Comparison of ENCODE assay signal across 1 cellular context in the genomic region with DNA sequence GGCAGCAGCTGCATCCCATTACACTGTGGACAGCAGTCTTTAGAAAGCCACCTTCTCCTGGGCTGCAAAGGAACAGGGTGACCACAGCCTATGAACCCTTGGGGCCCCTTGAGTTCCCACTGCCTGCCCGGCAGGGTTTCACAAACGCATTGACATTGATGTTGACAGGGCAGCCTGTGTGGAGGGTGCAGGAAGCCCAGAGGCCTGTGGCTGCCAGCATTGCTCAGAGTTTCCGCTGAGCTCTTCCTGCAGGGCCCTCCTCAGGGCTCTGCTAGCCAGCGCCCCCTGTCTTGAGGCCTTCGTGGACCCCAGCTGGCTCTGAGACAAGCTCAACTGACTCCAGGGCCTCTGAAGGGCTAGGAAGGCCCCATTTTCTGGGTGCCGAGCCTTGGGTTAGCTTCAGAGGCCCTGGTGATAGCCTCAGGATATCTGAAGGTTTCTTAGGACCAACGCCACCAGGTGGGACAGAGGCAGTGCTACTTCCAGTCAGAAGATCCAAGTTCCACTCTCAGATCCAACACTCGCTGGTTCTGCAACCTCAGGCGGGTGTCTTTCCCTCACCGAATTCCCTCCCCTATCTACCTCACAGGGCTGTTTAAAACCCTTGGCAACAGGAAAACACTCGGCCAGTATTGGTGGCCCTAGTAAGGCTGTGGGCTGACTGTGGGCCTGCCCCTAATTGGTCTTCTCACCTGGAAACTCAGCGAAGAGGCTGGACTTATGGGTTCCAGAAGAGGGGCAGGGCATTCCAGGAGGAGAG.
TF ChIP-seq lines count a peak whose summit lies in the region.

No MANE protein-coding gene starts in this region.

TF ChIP-seq in HepG2, 621 proteins besides CTCF, POLR2A, EP300 and RAD21 (continued from another document and continues in another):
- TF ChIP-seq, protein P1, sequence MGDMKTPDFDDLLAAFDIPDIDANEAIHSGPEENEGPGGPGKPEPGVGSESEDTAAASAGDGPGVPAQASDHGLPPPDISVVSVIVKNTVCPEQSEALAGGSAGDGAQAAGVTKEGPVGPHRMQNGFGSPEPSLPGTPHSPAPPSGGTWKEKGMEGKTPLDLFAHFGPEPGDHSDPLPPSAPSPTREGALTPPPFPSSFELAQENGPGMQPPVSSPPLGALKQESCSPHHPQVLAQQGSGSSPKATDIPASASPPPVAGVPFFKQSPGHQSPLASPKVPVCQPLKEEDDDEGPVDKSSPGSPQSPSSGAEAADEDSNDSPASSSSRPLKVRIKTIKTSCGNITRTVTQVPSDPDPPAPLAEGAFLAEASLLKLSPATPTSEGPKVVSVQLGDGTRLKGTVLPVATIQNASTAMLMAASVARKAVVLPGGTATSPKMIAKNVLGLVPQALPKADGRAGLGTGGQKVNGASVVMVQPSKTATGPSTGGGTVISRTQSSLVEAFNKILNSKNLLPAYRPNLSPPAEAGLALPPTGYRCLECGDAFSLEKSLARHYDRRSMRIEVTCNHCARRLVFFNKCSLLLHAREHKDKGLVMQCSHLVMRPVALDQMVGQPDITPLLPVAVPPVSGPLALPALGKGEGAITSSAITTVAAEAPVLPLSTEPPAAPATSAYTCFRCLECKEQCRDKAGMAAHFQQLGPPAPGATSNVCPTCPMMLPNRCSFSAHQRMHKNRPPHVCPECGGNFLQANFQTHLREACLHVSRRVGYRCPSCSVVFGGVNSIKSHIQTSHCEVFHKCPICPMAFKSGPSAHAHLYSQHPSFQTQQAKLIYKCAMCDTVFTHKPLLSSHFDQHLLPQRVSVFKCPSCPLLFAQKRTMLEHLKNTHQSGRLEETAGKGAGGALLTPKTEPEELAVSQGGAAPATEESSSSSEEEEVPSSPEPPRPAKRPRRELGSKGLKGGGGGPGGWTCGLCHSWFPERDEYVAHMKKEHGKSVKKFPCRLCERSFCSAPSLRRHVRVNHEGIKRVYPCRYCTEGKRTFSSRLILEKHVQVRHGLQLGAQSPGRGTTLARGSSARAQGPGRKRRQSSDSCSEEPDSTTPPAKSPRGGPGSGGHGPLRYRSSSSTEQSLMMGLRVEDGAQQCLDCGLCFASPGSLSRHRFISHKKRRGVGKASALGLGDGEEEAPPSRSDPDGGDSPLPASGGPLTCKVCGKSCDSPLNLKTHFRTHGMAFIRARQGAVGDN (CRISPR knock-in tag; IDR thresholded peaks at IDR 0.05), result peak; percentile 85
- TF ChIP-seq PITX1 (CRISPR knock-in tag; IDR thresholded peaks at IDR 0.05), result no peak
- 0 out of 2 replicates have a peak, but pooled peaks have one; percentile 28 for TF ChIP-seq ZNF350 (CRISPR knock-in tag; IDR thresholded peaks at IDR 0.05; ENCODE audit: borderline replicate concordance, low read depth)
- TF ChIP-seq U2AF2 (IDR thresholded peaks at IDR 0.05; ENCODE audit: low read depth, low read length), result no peak
- no peak for TF ChIP-seq ZBTB46 (CRISPR knock-in tag; IDR thresholded peaks at IDR 0.05; ENCODE audit: borderline replicate concordance)
- no peak for TF ChIP-seq ZNF747 (CRISPR knock-in tag; IDR thresholded peaks at IDR 0.05; ENCODE audit: borderline replicate concordance)
- TF ChIP-seq SYNCRIP (IDR thresholded peaks at IDR 0.05; ENCODE audit: insufficient read depth, low read depth, low read length), result no peak
- no peak for TF ChIP-seq STAT5B (CRISPR knock-in tag; IDR thresholded peaks at IDR 0.05)
- no peak for TF ChIP-seq ZFP36 (IDR thresholded peaks at IDR 0.05; ENCODE audit: borderline replicate concordance, low read depth, low read length, partially characterized antibody)
- TF ChIP-seq, protein P2, sequence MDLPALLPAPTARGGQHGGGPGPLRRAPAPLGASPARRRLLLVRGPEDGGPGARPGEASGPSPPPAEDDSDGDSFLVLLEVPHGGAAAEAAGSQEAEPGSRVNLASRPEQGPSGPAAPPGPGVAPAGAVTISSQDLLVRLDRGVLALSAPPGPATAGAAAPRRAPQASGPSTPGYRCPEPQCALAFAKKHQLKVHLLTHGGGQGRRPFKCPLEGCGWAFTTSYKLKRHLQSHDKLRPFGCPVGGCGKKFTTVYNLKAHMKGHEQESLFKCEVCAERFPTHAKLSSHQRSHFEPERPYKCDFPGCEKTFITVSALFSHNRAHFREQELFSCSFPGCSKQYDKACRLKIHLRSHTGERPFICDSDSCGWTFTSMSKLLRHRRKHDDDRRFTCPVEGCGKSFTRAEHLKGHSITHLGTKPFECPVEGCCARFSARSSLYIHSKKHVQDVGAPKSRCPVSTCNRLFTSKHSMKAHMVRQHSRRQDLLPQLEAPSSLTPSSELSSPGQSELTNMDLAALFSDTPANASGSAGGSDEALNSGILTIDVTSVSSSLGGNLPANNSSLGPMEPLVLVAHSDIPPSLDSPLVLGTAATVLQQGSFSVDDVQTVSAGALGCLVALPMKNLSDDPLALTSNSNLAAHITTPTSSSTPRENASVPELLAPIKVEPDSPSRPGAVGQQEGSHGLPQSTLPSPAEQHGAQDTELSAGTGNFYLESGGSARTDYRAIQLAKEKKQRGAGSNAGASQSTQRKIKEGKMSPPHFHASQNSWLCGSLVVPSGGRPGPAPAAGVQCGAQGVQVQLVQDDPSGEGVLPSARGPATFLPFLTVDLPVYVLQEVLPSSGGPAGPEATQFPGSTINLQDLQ (CRISPR knock-in tag; IDR thresholded peaks at IDR 0.05), result no peak
- TF ChIP-seq HOXA3 (CRISPR knock-in tag; IDR thresholded peaks at IDR 0.05), result 0 out of 2 replicates have a peak, but pooled peaks have one; percentile 41
- TF ChIP-seq ZNF335 (CRISPR knock-in tag; IDR thresholded peaks at IDR 0.05), result no peak
- TF ChIP-seq ZNF121 (CRISPR knock-in tag; IDR thresholded peaks at IDR 0.05), result no peak
- no peak for TF ChIP-seq ZNF205 (CRISPR knock-in tag; IDR thresholded peaks at IDR 0.05)
- TF ChIP-seq ZNF749 (CRISPR knock-in tag; IDR thresholded peaks at IDR 0.05; ENCODE audit: borderline replicate concordance), result no peak
- TF ChIP-seq ZKSCAN5 (CRISPR knock-in tag; IDR thresholded peaks at IDR 0.05), result no peak
- TF ChIP-seq ZNF230 (CRISPR knock-in tag; IDR thresholded peaks at IDR 0.05), result no peak
- no peak for TF ChIP-seq MYNN (CRISPR knock-in tag; IDR thresholded peaks at IDR 0.05; ENCODE audit: low read depth)
- TF ChIP-seq E2F1 (CRISPR knock-in tag; IDR thresholded peaks at IDR 0.05), result no peak
- no peak for TF ChIP-seq CEBPG (CRISPR knock-in tag; IDR thresholded peaks at IDR 0.05)
- TF ChIP-seq ZFP36L2 (CRISPR knock-in tag; IDR thresholded peaks at IDR 0.05), result no peak
- TF ChIP-seq ZNF333 (CRISPR knock-in tag; IDR thresholded peaks at IDR 0.05; ENCODE audit: borderline replicate concordance), result no peak
- TF ChIP-seq ETV6 (CRISPR knock-in tag; conservative IDR thresholded peaks at IDR 0.05), result no peak
- TF ChIP-seq ZBTB34 (CRISPR knock-in tag; IDR thresholded peaks at IDR 0.05), result no peak
- TF ChIP-seq ZNF234 (CRISPR knock-in tag; conservative IDR thresholded peaks at IDR 0.05), result no peak
- TF ChIP-seq ZNF260 (CRISPR knock-in tag; IDR thresholded peaks at IDR 0.05; ENCODE audit: borderline replicate concordance, low read depth), result no peak
- TF ChIP-seq SRF (IDR thresholded peaks at IDR 0.05; ENCODE audit: low read depth, low read length), result no peak
- no peak for TF ChIP-seq ZNF138 (CRISPR knock-in tag; IDR thresholded peaks at IDR 0.05; ENCODE audit: low read depth)
- no peak for TF ChIP-seq ZNF569 (CRISPR knock-in tag; IDR thresholded peaks at IDR 0.05; ENCODE audit: borderline replicate concordance)
- TF ChIP-seq ZNF317 (CRISPR knock-in tag; IDR thresholded peaks at IDR 0.05), result 0 out of 2 replicates have a peak, but pooled peaks have one; percentile 20
- no peak for TF ChIP-seq MLLT10 (CRISPR knock-in tag; IDR thresholded peaks at IDR 0.05)
- TF ChIP-seq POLR2AphosphoS5 (IDR thresholded peaks at IDR 0.05; ENCODE audit: low read depth, low read length), result no peak
- no peak for TF ChIP-seq ZNF263 (CRISPR knock-in tag; IDR thresholded peaks at IDR 0.05)
- TF ChIP-seq ZNF883 (CRISPR knock-in tag; IDR thresholded peaks at IDR 0.05; ENCODE audit: not compliant biosample characterization), result no peak
- TF ChIP-seq CBX5 (CRISPR knock-in tag; IDR thresholded peaks at IDR 0.05; ENCODE audit: borderline replicate concordance), result no peak
- no peak for TF ChIP-seq ZMYM2 (CRISPR knock-in tag; IDR thresholded peaks at IDR 0.05)
- TF ChIP-seq, protein P3, sequence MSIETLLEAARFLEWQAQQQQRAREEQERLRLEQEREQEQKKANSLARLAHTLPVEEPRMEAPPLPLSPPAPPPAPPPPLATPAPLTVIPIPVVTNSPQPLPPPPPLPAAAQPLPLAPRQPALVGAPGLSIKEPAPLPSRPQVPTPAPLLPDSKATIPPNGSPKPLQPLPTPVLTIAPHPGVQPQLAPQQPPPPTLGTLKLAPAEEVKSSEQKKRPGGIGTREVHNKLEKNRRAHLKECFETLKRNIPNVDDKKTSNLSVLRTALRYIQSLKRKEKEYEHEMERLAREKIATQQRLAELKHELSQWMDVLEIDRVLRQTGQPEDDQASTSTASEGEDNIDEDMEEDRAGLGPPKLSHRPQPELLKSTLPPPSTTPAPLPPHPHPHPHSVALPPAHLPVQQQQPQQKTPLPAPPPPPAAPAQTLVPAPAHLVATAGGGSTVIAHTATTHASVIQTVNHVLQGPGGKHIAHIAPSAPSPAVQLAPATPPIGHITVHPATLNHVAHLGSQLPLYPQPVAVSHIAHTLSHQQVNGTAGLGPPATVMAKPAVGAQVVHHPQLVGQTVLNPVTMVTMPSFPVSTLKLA (IDR thresholded peaks at IDR 0.05), result no peak
- no peak for TF ChIP-seq ARNTL (CRISPR knock-in tag; IDR thresholded peaks at IDR 0.05)
- TF ChIP-seq ZNF792 (CRISPR knock-in tag; IDR thresholded peaks at IDR 0.05), result no peak; the same call in 1 of the 2 replicates
- no peak for TF ChIP-seq NKX3-1 (CRISPR knock-in tag; IDR thresholded peaks at IDR 0.05)
- no peak for TF ChIP-seq MTA1 (CRISPR knock-in tag; IDR thresholded peaks at IDR 0.05; ENCODE audit: borderline replicate concordance)
- no peak for TF ChIP-seq ZSCAN20 (CRISPR knock-in tag; IDR thresholded peaks at IDR 0.05; ENCODE audit: borderline replicate concordance)
- TF ChIP-seq NCOA2 (CRISPR knock-in tag; IDR thresholded peaks at IDR 0.05), result no peak
- TF ChIP-seq, protein P4, sequence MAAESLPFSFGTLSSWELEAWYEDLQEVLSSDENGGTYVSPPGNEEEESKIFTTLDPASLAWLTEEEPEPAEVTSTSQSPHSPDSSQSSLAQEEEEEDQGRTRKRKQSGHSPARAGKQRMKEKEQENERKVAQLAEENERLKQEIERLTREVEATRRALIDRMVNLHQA (CRISPR knock-in tag; IDR thresholded peaks at IDR 0.05), result no peak
- no peak for TF ChIP-seq ZNF34 (CRISPR knock-in tag; IDR thresholded peaks at IDR 0.05; ENCODE audit: borderline replicate concordance)
- no peak for TF ChIP-seq TAF1 (CRISPR knock-in tag; IDR thresholded peaks at IDR 0.05)
- TF ChIP-seq, protein P5, sequence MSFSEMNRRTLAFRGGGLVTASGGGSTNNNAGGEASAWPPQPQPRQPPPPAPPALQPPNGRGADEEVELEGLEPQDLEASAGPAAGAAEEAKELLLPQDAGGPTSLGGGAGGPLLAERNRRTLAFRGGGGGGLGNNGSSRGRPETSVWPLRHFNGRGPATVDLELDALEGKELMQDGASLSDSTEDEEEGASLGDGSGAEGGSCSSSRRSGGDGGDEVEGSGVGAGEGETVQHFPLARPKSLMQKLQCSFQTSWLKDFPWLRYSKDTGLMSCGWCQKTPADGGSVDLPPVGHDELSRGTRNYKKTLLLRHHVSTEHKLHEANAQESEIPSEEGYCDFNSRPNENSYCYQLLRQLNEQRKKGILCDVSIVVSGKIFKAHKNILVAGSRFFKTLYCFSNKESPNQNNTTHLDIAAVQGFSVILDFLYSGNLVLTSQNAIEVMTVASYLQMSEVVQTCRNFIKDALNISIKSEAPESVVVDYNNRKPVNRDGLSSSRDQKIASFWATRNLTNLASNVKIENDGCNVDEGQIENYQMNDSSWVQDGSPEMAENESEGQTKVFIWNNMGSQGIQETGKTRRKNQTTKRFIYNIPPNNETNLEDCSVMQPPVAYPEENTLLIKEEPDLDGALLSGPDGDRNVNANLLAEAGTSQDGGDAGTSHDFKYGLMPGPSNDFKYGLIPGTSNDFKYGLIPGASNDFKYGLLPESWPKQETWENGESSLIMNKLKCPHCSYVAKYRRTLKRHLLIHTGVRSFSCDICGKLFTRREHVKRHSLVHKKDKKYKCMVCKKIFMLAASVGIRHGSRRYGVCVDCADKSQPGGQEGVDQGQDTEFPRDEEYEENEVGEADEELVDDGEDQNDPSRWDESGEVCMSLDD (CRISPR knock-in tag; IDR thresholded peaks at IDR 0.05; ENCODE audit: borderline replicate concordance), result no peak
- no peak for TF ChIP-seq SMAD3 (CRISPR knock-in tag; IDR thresholded peaks at IDR 0.05)
- no peak for TF ChIP-seq HNF4G (IDR thresholded peaks at IDR 0.05; ENCODE audit: borderline replicate concordance, low read depth, low read length)
- no peak for TF ChIP-seq HNF4G (CRISPR knock-in tag; IDR thresholded peaks at IDR 0.05; ENCODE audit: borderline replicate concordance, low read depth)
- TF ChIP-seq SNAI1 (CRISPR knock-in tag; IDR thresholded peaks at IDR 0.05; ENCODE audit: borderline replicate concordance), result no peak
